Comparison of ENCODE assay signal across 8 cellular contexts in genomic region chr2:8475349-8476045, GRCh38.
DNase-seq lines count a peak whose midpoint lies in the region; ATAC-seq and TF ChIP-seq lines count a peak whose summit lies in the region.

No MANE protein-coding gene starts in this region.

- H3K9me3 Mint-ChIP-seq in IgD-negative memory B cell = peaks cover 0 to 3% (median 0%) of the 10 kb centered on the region in 3 donors
- H3K9me3 Mint-ChIP-seq in activated T-helper 2 cell treated with anti-CD3 and anti-CD28 coated beads, Interferon-gamma antibody, Interleukin-2, Interleukin-4, amounts not matched to agents 10 μg/mL and 5 μg/mL and 100 μg/mL, durations not matched to agents 14 hours and 24 hours and 36 hours = no peaks in the 10 kb centered on the region

- no peak overlapping the region for H3K4me3 ChIP-seq in lower leg skin (ENCODE audit: low read depth, poor library complexity, severe bottlenecking)

- no peak for TF ChIP-seq CTCF in lower leg skin (IDR thresholded peaks at IDR 0.05)

- intact Hi-C loops in activated T-helper 2 cell treated with anti-CD3 and anti-CD28 coated beads, Interferon-gamma antibody, Interleukin-2, Interleukin-4, amounts not matched to agents 10 μg/mL and 5 μg/mL and 100 μg/mL, durations not matched to agents 14 hours and 24 hours and 36 hours (cut with micrococcal nuclease) = loop anchor here (1.0 to 5.0 kb wide), 4 partner anchors 19 to 207 kb away; partner anchors contain the start of gene ID2
- intact Hi-C loops in lower leg skin (cut with DNase I; ENCODE audit: low total_unique reads) = no loop called here

- H3K27me3 Mint-ChIP-seq in IgD-negative memory B cell = peaks cover 70% of the 10 kb centered on the region
- H3K27me3 Mint-ChIP-seq in activated T-helper 2 cell treated with anti-CD3 and anti-CD28 coated beads, Interferon-gamma antibody, Interleukin-2, Interleukin-4, amounts not matched to agents 10 μg/mL and 5 μg/mL and 100 μg/mL, durations not matched to agents 14 hours and 24 hours and 36 hours (ENCODE audit: low read depth) = no peaks in the 10 kb centered on the region

- peak overlapping the region in 2 of 3 donors; percentile 7 to 32 for H3K27ac Mint-ChIP-seq in IgD-negative memory B cell
- peak overlapping the region; percentile 74 for H3K27ac Mint-ChIP-seq in activated T-helper 2 cell treated with anti-CD3 and anti-CD28 coated beads, Interferon-gamma antibody, Interleukin-2, Interleukin-4, amounts not matched to agents 10 μg/mL and 5 μg/mL and 100 μg/mL, durations not matched to agents 14 hours and 24 hours and 36 hours

- H3K4me1 Mint-ChIP-seq in IgD-negative memory B cell = peaks cover 34 to 38% (median 37%) of the 10 kb centered on the region in 3 donors
- H3K4me1 Mint-ChIP-seq in activated T-helper 2 cell treated with anti-CD3 and anti-CD28 coated beads, Interferon-gamma antibody, Interleukin-2, Interleukin-4, amounts not matched to agents 10 μg/mL and 5 μg/mL and 100 μg/mL, durations not matched to agents 14 hours and 24 hours and 36 hours (ENCODE audit: low read depth) = peaks cover 79% of the 10 kb centered on the region

- H3K4me3 Mint-ChIP-seq in IgD-negative memory B cell = peak overlapping the region in 1 of 4 donors; percentile 65
- no peak overlapping the region for H3K4me3 Mint-ChIP-seq in activated T-helper 2 cell treated with anti-CD3 and anti-CD28 coated beads, Interferon-gamma antibody, Interleukin-2, Interleukin-4, amounts not matched to agents 10 μg/mL and 5 μg/mL and 100 μg/mL, durations not matched to agents 14 hours and 24 hours and 36 hours (ENCODE audit: low read depth)

- WGBS in lower leg skin, 2 donors = 80 to 81% methylated on average over 13 of the region's 13 CpGs

- ATAC-seq in GM18870 (IDR thresholded peaks at IDR 0.05; ENCODE audit: unreplicated experiment) = no peak

- H3K36me3 Mint-ChIP-seq in IgD-negative memory B cell = no peaks in the 10 kb centered on the region
- H3K36me3 Mint-ChIP-seq in activated T-helper 2 cell treated with anti-CD3 and anti-CD28 coated beads, Interferon-gamma antibody, Interleukin-2, Interleukin-4, amounts not matched to agents 10 μg/mL and 5 μg/mL and 100 μg/mL, durations not matched to agents 14 hours and 24 hours and 36 hours (ENCODE audit: low read depth) = peaks cover 16% of the 10 kb centered on the region

- TF ChIP-seq POLR2A in lower leg skin (IDR thresholded peaks at IDR 0.05) = no peak

- DNase-seq in NK-92 treated with Interleukin-12 subunit alpha and Interleukin-12 subunit beta, amount 100 ng/mL, for 24 hours (lab: John Stamatoyannopoulos, UW) = peak; percentile 38
- DNase-seq in NK-92 (lab: John Stamatoyannopoulos, UW; ENCODE audit: unreplicated experiment) (no peak), lower leg skin (ENCODE audit: low spot score in 2 of 2) (no peak), hippocampal formation (lab: John Stamatoyannopoulos, UW) (no peak)
- no peak for DNase-seq in activated T-helper 2 cell treated with anti-CD3 and anti-CD28 coated beads, Interferon-gamma antibody, Interleukin-2, Interleukin-4, amounts not matched to agents 10 μg/mL and 5 μg/mL and 100 μg/mL, durations not matched to agents 14 hours and 24 hours and 36 hours (ENCODE audit: low spot score)
- DNase-seq in stimulated activated CD4-positive, alpha-beta T cell treated with anti-CD3 and anti-CD28 coated beads, Interleukin-4, amount 100 ng/mL, for 1 hour = peak; percentile 40

Comparison
In these comparisons a context has a peak if more than half of its experiments do, and no peak if none do; other contexts are left out.
1. DNase-seq: peak in NK-92 treated with Interleukin-12 subunit alpha and Interleukin-12 subunit beta, amount 100 ng/mL, for 24 hours (single experiment) and stimulated activated CD4-positive, alpha-beta T cell treated with anti-CD3 and anti-CD28 coated beads, Interleukin-4, amount 100 ng/mL, for 1 hour (single experiment); none in NK-92 (single experiment), activated T-helper 2 cell treated with anti-CD3 and anti-CD28 coated beads, Interferon-gamma antibody, Interleukin-2, Interleukin-4, amounts not matched to agents 10 μg/mL and 5 μg/mL and 100 μg/mL, durations not matched to agents 14 hours and 24 hours and 36 hours (single experiment), lower leg skin (0 of 2) and hippocampal formation (0 of 2).